Comparison of ENCODE assay signal across 1 cellular context in genomic region chr2:3104958-3105813, GRCh38.
TF ChIP-seq lines count a peak whose summit lies in the region.

No MANE protein-coding gene starts in this region.

TF ChIP-seq in HEK293, 187 proteins besides CTCF, POLR2A, EP300 and RAD21 (continued from another document):
- TF ChIP-seq, protein P1, sequence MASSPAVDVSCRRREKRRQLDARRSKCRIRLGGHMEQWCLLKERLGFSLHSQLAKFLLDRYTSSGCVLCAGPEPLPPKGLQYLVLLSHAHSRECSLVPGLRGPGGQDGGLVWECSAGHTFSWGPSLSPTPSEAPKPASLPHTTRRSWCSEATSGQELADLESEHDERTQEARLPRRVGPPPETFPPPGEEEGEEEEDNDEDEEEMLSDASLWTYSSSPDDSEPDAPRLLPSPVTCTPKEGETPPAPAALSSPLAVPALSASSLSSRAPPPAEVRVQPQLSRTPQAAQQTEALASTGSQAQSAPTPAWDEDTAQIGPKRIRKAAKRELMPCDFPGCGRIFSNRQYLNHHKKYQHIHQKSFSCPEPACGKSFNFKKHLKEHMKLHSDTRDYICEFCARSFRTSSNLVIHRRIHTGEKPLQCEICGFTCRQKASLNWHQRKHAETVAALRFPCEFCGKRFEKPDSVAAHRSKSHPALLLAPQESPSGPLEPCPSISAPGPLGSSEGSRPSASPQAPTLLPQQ (tag by site-specific recombination; IDR thresholded peaks at IDR 0.05) = peak; percentile 45; the same call in 1 of the 2 replicates
- 0 out of 2 replicates have a peak, but pooled peaks have one; percentile 21 for TF ChIP-seq ZEB2 (tag by site-specific recombination; IDR thresholded peaks at IDR 0.05)
- peak; percentile 22; the same call in 1 of the 2 replicates for TF ChIP-seq PATZ1 (tag by site-specific recombination; IDR thresholded peaks at IDR 0.05)
- 0 out of 2 replicates have a peak, but pooled peaks have one; percentile 26 for TF ChIP-seq KLF8 (tag by site-specific recombination; IDR thresholded peaks at IDR 0.05)
- peak; percentile 79 for TF ChIP-seq GFI1B (tag by site-specific recombination; IDR thresholded peaks at IDR 0.05)
- TF ChIP-seq ZNF600 (tag by site-specific recombination; IDR thresholded peaks at IDR 0.05) = peak; percentile 63
- peak; percentile 75 for TF ChIP-seq HOXD13 (CRISPR knock-in tag; IDR thresholded peaks at IDR 0.05; ENCODE audit: borderline replicate concordance)
- TF ChIP-seq TRIM28 (IDR thresholded peaks at IDR 0.05; ENCODE audit: borderline replicate concordance, low read length) = 0 out of 2 replicates have a peak, but pooled peaks have one; percentile 10
- peak; percentile 35 for TF ChIP-seq ZNF341 (tag by site-specific recombination; IDR thresholded peaks at IDR 0.05; ENCODE audit: low read depth)
- peak; percentile 27; the same call in 1 of the 2 replicates for TF ChIP-seq ZNF366 (tag by site-specific recombination; conservative IDR thresholded peaks at IDR 0.05)
- TF ChIP-seq ZNF843 (tag by site-specific recombination; IDR thresholded peaks at IDR 0.05) = peak; percentile 81; the same call in 1 of the 2 replicates
- peak; percentile 90 for TF ChIP-seq OSR2 (tag by site-specific recombination; IDR thresholded peaks at IDR 0.05)
- peak; percentile 57; the same call in 1 of the 2 replicates for TF ChIP-seq KLF7 (tag by site-specific recombination; IDR thresholded peaks at IDR 0.05; ENCODE audit: borderline replicate concordance)
- TF ChIP-seq, protein P2, sequence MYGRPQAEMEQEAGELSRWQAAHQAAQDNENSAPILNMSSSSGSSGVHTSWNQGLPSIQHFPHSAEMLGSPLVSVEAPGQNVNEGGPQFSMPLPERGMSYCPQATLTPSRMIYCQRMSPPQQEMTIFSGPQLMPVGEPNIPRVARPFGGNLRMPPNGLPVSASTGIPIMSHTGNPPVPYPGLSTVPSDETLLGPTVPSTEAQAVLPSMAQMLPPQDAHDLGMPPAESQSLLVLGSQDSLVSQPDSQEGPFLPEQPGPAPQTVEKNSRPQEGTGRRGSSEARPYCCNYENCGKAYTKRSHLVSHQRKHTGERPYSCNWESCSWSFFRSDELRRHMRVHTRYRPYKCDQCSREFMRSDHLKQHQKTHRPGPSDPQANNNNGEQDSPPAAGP (tag by site-specific recombination; IDR thresholded peaks at IDR 0.05) = 0 out of 2 replicates have a peak, but pooled peaks have one; percentile 54
- TF ChIP-seq FEZF1 (tag by site-specific recombination; IDR thresholded peaks at IDR 0.05) = peak; percentile 94
- TF ChIP-seq PRDM6 (tag by site-specific recombination; IDR thresholded peaks at IDR 0.05) = peak; percentile 45; the same call in 1 of the 2 replicates
- peak; percentile 40; the same call in 1 of the 2 replicates for TF ChIP-seq PRDM10 (tag by site-specific recombination; IDR thresholded peaks at IDR 0.05)
- 0 out of 2 replicates have a peak, but pooled peaks have one; percentile 33 for TF ChIP-seq GLIS1 (tag by site-specific recombination; IDR thresholded peaks at IDR 0.05)
- TF ChIP-seq ZBTB17 (tag by site-specific recombination; IDR thresholded peaks at IDR 0.05) = 0 out of 2 replicates have a peak, but pooled peaks have one; percentile 17
- TF ChIP-seq KLF16 (tag by site-specific recombination; IDR thresholded peaks at IDR 0.05) = peak; percentile 30; the same call in 1 of the 2 replicates
- peak; percentile 63; the same call in 1 of the 2 replicates for TF ChIP-seq ZXDB (tag by site-specific recombination; IDR thresholded peaks at IDR 0.05)
